In genomic region chr3:56131976-56132590, GRCh38 we compare ENCODE assay signal across 8 cellular contexts.
A peak's percentile ranks its signal among the peaks of the same experiment; 100 is the strongest.
DNase-seq lines count a peak whose midpoint lies in the region; ATAC-seq and TF ChIP-seq lines count a peak whose summit lies in the region.

No MANE protein-coding gene starts in this region.

- CTCF ChIA-PET in activated naive CD4-positive, alpha-beta T cell treated with anti-CD3 and anti-CD28 coated beads for 36 hours (lab: Charles Lee) = no interaction called here
- CTCF ChIA-PET in T-cell (lab: Charles Lee) = no interaction called here

- TF ChIP-seq EP300 in gastroesophageal sphincter (IDR thresholded peaks at IDR 0.05) = no peak

- H3K36me3 Mint-ChIP-seq in activated naive CD4-positive, alpha-beta T cell treated with anti-CD3 and anti-CD28 coated beads for 36 hours (ENCODE audit: low read depth) = no peaks in the 10 kb centered on the region
- H3K36me3 Mint-ChIP-seq in T-cell = no peaks in the 10 kb centered on the region
- peaks cover 1% of the 10 kb centered on the region for H3K36me3 Mint-ChIP-seq in nephron progenitor cell (ENCODE audit: low read depth)
- no peaks in the 10 kb centered on the region for H3K36me3 Mint-ChIP-seq in naive thymus-derived CD8-positive, alpha-beta T cell

- H3K36me3 ChIP-seq in SJSA1 (no peaks in the 10 kb centered on the region), gastroesophageal sphincter (no peaks in the 10 kb centered on the region), tibial artery (no peaks in the 10 kb centered on the region)

- no peak for TF ChIP-seq POLR2A in gastroesophageal sphincter (IDR thresholded peaks at IDR 0.05)

- peaks cover 1% of the 10 kb centered on the region for H3K27me3 Mint-ChIP-seq in activated naive CD4-positive, alpha-beta T cell treated with anti-CD3 and anti-CD28 coated beads for 36 hours (ENCODE audit: low read depth)
- peaks cover 0 to 11% of the 10 kb centered on the region in 2 donors for H3K27me3 Mint-ChIP-seq in T-cell
- no peaks in the 10 kb centered on the region for H3K27me3 Mint-ChIP-seq in nephron progenitor cell (ENCODE audit: low read depth, poor library complexity)
- peaks cover 0 to 9% (median 2%) of the 10 kb centered on the region in 5 donors for H3K27me3 Mint-ChIP-seq in naive thymus-derived CD8-positive, alpha-beta T cell

- H3K4me3 Mint-ChIP-seq in activated naive CD4-positive, alpha-beta T cell treated with anti-CD3 and anti-CD28 coated beads for 36 hours = no peak overlapping the region
- H3K4me3 Mint-ChIP-seq in T-cell (no peak overlapping the region), nephron progenitor cell (no peak overlapping the region)
- H3K4me3 Mint-ChIP-seq in naive thymus-derived CD8-positive, alpha-beta T cell = no peak overlapping the region

- H3K4me3 ChIP-seq in SJSA1 = no peak overlapping the region
- no peak overlapping the region for H3K4me3 ChIP-seq in gastroesophageal sphincter
- no peak overlapping the region for H3K4me3 ChIP-seq in tibial artery

- H3K9me3 ChIP-seq in SJSA1 (replicated peaks) (no peaks in the 10 kb centered on the region), gastroesophageal sphincter (no peaks in the 10 kb centered on the region), tibial artery (no peaks in the 10 kb centered on the region)

- H3K27me3 ChIP-seq in SJSA1 (replicated peaks) (no peaks in the 10 kb centered on the region), gastroesophageal sphincter (no peaks in the 10 kb centered on the region), tibial artery (no peaks in the 10 kb centered on the region)

- TF ChIP-seq CTCF in gastroesophageal sphincter (IDR thresholded peaks at IDR 0.05) = no peak
- no peak for TF ChIP-seq CTCF in tibial artery (IDR thresholded peaks at IDR 0.05)
- no peak for TF ChIP-seq CTCF in nephron progenitor cell (IDR thresholded peaks at IDR 0.05)

- 25 to 36% methylated on average over 3 of the region's 3 CpGs for WGBS in gastroesophageal sphincter (ENCODE audit: low coverage in 1 of 2), 2 donors

- H3K27ac ChIP-seq in SJSA1 (peak overlapping the region; percentile 64), gastroesophageal sphincter (peak overlapping the region in 2 of 4 donors; percentile 8 to 26), tibial artery (no peak overlapping the region)

- ATAC-seq in gastroesophageal sphincter (peak; percentile 85), T-cell (replicated peaks in 1 of 4) (no peak)
- no peak for ATAC-seq in naive thymus-derived CD8-positive, alpha-beta T cell

- DNase-seq in activated naive CD4-positive, alpha-beta T cell treated with anti-CD3 and anti-CD28 coated beads for 36 hours = peak; percentile 30
- no peak for DNase-seq in activated naive CD4-positive, alpha-beta T cell treated with anti-CD3 and anti-CD28 coated beads, Interleukin-2, amount 50 U/mL, for 16 hours
- DNase-seq in SJSA1 (ENCODE audit: low read depth in 1 of 2, low spot score in 2 of 2) (peak; percentile 72 to 83), tibial artery (peak; percentile 38 to 65), T-cell (no peak), nephron progenitor cell (no peak)
- no peak for DNase-seq in naive thymus-derived CD8-positive, alpha-beta T cell

- peaks cover 41% of the 10 kb centered on the region for H3K4me1 ChIP-seq in SJSA1 (replicated peaks)
- H3K4me1 ChIP-seq in gastroesophageal sphincter = peaks cover 0 to 9% (median 4%) of the 10 kb centered on the region in 3 donors
- peaks cover 0 to 28% (median 8%) of the 10 kb centered on the region in 4 donors for H3K4me1 ChIP-seq in tibial artery

- POLR2A ChIA-PET in T-cell (lab: Charles Lee) = no interaction called here
- POLR2A ChIA-PET in naive thymus-derived CD8-positive, alpha-beta T cell (lab: Charles Lee) = no interaction called here

- peaks cover 2% of the 10 kb centered on the region for H3K4me1 Mint-ChIP-seq in activated naive CD4-positive, alpha-beta T cell treated with anti-CD3 and anti-CD28 coated beads for 36 hours (ENCODE audit: low read depth)
- no peaks in the 10 kb centered on the region for H3K4me1 Mint-ChIP-seq in T-cell
- H3K4me1 Mint-ChIP-seq in nephron progenitor cell = peaks cover 46% of the 10 kb centered on the region
- H3K4me1 Mint-ChIP-seq in naive thymus-derived CD8-positive, alpha-beta T cell = no peaks in the 10 kb centered on the region

- intact Hi-C loops in activated naive CD4-positive, alpha-beta T cell treated with anti-CD3 and anti-CD28 coated beads for 36 hours (cut with micrococcal nuclease) = no loop called here
- intact Hi-C loops in tibial artery (cut with DNase I; ENCODE audit: low total_unique reads) = no loop called here

- no peak overlapping the region for H3K27ac Mint-ChIP-seq in activated naive CD4-positive, alpha-beta T cell treated with anti-CD3 and anti-CD28 coated beads for 36 hours
- no peak overlapping the region for H3K27ac Mint-ChIP-seq in T-cell
- no peak overlapping the region for H3K27ac Mint-ChIP-seq in nephron progenitor cell
- H3K27ac Mint-ChIP-seq in naive thymus-derived CD8-positive, alpha-beta T cell = no peak overlapping the region

- H3K9me3 Mint-ChIP-seq in activated naive CD4-positive, alpha-beta T cell treated with anti-CD3 and anti-CD28 coated beads for 36 hours = no peaks in the 10 kb centered on the region
- H3K9me3 Mint-ChIP-seq in T-cell (peaks cover 0 to 4% (median 0%) of the 10 kb centered on the region in 3 donors), nephron progenitor cell (peaks cover 2% of the 10 kb centered on the region)
- peaks cover 0 to 4% (median 0%) of the 10 kb centered on the region in 9 donors for H3K9me3 Mint-ChIP-seq in naive thymus-derived CD8-positive, alpha-beta T cell

Comparison
In these comparisons a context has a peak if more than half of its experiments do, and no peak if none do; other contexts are left out.
1. DNase-seq: peak in activated naive CD4-positive, alpha-beta T cell treated with anti-CD3 and anti-CD28 coated beads for 36 hours (single experiment), SJSA1 (2 of 2) and tibial artery (2 of 2); none in activated naive CD4-positive, alpha-beta T cell treated with anti-CD3 and anti-CD28 coated beads, Interleukin-2, amount 50 U/mL, for 16 hours (single experiment), T-cell (0 of 34), nephron progenitor cell (single experiment) and naive thymus-derived CD8-positive, alpha-beta T cell (0 of 10).